In the genomic region with DNA sequence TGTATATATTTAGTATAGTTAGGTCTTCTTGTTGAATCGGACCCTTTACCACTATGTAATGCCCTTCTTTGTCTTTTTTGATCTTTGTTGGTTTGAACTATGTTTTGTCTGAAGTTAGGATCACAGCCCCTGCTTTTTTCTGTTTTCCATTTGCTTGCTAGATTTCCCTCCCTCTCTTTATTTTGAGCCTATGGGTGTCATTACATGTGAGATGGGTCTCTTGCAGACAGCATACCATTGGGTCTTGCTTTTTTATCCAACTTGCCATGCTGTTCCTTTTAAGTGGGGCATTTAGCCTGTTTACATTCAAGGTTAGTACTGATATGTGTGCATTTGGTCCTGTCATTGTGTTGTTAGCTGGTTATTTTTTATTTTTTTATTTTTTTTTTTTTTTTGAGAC, we compare ENCODE assay signal across 1 cellular context.
TF ChIP-seq lines count a peak whose summit lies in the region.

No MANE protein-coding gene starts in this region.

TF ChIP-seq in HEK293, 187 proteins besides CTCF, POLR2A, EP300 and RAD21 (continued from another document):
- TF ChIP-seq, protein P1, sequence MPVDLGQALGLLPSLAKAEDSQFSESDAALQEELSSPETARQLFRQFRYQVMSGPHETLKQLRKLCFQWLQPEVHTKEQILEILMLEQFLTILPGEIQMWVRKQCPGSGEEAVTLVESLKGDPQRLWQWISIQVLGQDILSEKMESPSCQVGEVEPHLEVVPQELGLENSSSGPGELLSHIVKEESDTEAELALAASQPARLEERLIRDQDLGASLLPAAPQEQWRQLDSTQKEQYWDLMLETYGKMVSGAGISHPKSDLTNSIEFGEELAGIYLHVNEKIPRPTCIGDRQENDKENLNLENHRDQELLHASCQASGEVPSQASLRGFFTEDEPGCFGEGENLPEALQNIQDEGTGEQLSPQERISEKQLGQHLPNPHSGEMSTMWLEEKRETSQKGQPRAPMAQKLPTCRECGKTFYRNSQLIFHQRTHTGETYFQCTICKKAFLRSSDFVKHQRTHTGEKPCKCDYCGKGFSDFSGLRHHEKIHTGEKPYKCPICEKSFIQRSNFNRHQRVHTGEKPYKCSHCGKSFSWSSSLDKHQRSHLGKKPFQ (tag by site-specific recombination; IDR thresholded peaks at IDR 0.05): no peak
